1 cellular context compared by ENCODE assay signal in the genomic region with DNA sequence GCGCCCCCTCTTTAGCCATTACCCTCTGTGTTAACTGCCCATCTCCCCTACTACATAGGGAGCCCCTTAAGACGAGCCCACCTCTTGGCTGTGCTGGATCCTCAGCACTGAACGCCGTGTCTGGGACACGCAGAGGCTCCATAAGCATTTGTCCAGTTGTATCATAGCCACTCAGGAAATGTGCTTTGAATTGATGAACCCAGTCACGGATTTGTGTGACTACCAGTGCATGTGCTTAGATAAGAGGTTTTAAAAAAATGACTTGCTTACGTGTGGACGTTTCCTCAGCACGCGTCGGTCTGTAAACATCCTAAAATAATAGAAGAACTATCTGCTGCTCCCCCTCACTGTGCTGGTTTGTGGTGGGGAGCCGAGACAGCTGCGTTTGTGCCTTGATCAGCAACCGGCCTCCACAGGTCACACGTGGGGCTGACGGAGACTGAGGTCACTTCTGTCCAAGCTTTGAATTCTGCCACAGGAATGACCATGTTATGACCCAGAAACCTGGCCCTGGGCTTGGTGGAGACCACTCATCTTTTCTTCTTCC.
TF ChIP-seq lines count a peak whose summit lies in the region.

No MANE protein-coding gene starts in this region.

TF ChIP-seq in K562, 482 proteins besides CTCF, POLR2A, EP300 and RAD21 (continued from another document and continues in another):
- TF ChIP-seq, protein P1, sequence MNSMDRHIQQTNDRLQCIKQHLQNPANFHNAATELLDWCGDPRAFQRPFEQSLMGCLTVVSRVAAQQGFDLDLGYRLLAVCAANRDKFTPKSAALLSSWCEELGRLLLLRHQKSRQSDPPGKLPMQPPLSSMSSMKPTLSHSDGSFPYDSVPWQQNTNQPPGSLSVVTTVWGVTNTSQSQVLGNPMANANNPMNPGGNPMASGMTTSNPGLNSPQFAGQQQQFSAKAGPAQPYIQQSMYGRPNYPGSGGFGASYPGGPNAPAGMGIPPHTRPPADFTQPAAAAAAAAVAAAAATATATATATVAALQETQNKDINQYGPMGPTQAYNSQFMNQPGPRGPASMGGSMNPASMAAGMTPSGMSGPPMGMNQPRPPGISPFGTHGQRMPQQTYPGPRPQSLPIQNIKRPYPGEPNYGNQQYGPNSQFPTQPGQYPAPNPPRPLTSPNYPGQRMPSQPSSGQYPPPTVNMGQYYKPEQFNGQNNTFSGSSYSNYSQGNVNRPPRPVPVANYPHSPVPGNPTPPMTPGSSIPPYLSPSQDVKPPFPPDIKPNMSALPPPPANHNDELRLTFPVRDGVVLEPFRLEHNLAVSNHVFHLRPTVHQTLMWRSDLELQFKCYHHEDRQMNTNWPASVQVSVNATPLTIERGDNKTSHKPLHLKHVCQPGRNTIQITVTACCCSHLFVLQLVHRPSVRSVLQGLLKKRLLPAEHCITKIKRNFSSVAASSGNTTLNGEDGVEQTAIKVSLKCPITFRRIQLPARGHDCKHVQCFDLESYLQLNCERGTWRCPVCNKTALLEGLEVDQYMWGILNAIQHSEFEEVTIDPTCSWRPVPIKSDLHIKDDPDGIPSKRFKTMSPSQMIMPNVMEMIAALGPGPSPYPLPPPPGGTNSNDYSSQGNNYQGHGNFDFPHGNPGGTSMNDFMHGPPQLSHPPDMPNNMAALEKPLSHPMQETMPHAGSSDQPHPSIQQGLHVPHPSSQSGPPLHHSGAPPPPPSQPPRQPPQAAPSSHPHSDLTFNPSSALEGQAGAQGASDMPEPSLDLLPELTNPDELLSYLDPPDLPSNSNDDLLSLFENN (IDR thresholded peaks at IDR 0.05; ENCODE audit: low read depth in 2 of 2, low read length in 2 of 2): peak in 1 of 2 experiments; percentile 54; a peak in 1 of 4 replicates
- no peak for TF ChIP-seq SMARCB1 (IDR thresholded peaks at IDR 0.05; ENCODE audit: insufficient read length, low read depth)
- TF ChIP-seq NR1H2 (CRISPR knock-in tag; IDR thresholded peaks at IDR 0.05): no peak
- TF ChIP-seq, protein P2, sequence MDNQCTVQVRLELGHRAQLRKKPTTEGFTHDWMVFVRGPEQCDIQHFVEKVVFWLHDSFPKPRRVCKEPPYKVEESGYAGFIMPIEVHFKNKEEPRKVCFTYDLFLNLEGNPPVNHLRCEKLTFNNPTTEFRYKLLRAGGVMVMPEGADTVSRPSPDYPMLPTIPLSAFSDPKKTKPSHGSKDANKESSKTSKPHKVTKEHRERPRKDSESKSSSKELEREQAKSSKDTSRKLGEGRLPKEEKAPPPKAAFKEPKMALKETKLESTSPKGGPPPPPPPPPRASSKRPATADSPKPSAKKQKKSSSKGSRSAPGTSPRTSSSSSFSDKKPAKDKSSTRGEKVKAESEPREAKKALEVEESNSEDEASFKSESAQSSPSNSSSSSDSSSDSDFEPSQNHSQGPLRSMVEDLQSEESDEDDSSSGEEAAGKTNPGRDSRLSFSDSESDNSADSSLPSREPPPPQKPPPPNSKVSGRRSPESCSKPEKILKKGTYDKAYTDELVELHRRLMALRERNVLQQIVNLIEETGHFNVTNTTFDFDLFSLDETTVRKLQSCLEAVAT (IDR thresholded peaks at IDR 0.05): no peak
- no peak for TF ChIP-seq ZNF134 (CRISPR knock-in tag; conservative IDR thresholded peaks at IDR 0.05)
- TF ChIP-seq, protein P3, sequence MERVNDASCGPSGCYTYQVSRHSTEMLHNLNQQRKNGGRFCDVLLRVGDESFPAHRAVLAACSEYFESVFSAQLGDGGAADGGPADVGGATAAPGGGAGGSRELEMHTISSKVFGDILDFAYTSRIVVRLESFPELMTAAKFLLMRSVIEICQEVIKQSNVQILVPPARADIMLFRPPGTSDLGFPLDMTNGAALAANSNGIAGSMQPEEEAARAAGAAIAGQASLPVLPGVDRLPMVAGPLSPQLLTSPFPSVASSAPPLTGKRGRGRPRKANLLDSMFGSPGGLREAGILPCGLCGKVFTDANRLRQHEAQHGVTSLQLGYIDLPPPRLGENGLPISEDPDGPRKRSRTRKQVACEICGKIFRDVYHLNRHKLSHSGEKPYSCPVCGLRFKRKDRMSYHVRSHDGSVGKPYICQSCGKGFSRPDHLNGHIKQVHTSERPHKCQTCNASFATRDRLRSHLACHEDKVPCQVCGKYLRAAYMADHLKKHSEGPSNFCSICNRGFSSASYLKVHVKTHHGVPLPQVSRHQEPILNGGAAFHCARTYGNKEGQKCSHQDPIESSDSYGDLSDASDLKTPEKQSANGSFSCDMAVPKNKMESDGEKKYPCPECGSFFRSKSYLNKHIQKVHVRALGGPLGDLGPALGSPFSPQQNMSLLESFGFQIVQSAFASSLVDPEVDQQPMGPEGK (CRISPR knock-in tag; IDR thresholded peaks at IDR 0.05; ENCODE audit: borderline replicate concordance): no peak
- TF ChIP-seq RFX7 (CRISPR knock-in tag; IDR thresholded peaks at IDR 0.05): no peak
- TF ChIP-seq SRSF1 (IDR thresholded peaks at IDR 0.05; ENCODE audit: low read depth, low read length): no peak
- TF ChIP-seq PHF20 (IDR thresholded peaks at IDR 0.05; ENCODE audit: partially characterized antibody): no peak
- peak; percentile 87 for TF ChIP-seq TCF3 (CRISPR knock-in tag; IDR thresholded peaks at IDR 0.05)
- no peak for TF ChIP-seq KLF1 (tag; IDR thresholded peaks at IDR 0.05)
- no peak for TF ChIP-seq ZNF316 (IDR thresholded peaks at IDR 0.05)
- no peak for TF ChIP-seq KHSRP (IDR thresholded peaks at IDR 0.05)
- TF ChIP-seq, protein P4, sequence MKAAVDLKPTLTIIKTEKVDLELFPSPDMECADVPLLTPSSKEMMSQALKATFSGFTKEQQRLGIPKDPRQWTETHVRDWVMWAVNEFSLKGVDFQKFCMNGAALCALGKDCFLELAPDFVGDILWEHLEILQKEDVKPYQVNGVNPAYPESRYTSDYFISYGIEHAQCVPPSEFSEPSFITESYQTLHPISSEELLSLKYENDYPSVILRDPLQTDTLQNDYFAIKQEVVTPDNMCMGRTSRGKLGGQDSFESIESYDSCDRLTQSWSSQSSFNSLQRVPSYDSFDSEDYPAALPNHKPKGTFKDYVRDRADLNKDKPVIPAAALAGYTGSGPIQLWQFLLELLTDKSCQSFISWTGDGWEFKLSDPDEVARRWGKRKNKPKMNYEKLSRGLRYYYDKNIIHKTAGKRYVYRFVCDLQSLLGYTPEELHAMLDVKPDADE (conservative IDR thresholded peaks at IDR 0.05; ENCODE audit: control insufficient read depth, low read depth, low read length): no peak
- peak; percentile 80 for TF ChIP-seq TEAD4 (IDR thresholded peaks at IDR 0.05; ENCODE audit: low read length)
- TF ChIP-seq TEAD4 (CRISPR knock-in tag; IDR thresholded peaks at IDR 0.05; ENCODE audit: borderline replicate concordance): no peak
- no peak for TF ChIP-seq ZKSCAN3 (CRISPR knock-in tag; IDR thresholded peaks at IDR 0.05)
- TF ChIP-seq, protein P5, sequence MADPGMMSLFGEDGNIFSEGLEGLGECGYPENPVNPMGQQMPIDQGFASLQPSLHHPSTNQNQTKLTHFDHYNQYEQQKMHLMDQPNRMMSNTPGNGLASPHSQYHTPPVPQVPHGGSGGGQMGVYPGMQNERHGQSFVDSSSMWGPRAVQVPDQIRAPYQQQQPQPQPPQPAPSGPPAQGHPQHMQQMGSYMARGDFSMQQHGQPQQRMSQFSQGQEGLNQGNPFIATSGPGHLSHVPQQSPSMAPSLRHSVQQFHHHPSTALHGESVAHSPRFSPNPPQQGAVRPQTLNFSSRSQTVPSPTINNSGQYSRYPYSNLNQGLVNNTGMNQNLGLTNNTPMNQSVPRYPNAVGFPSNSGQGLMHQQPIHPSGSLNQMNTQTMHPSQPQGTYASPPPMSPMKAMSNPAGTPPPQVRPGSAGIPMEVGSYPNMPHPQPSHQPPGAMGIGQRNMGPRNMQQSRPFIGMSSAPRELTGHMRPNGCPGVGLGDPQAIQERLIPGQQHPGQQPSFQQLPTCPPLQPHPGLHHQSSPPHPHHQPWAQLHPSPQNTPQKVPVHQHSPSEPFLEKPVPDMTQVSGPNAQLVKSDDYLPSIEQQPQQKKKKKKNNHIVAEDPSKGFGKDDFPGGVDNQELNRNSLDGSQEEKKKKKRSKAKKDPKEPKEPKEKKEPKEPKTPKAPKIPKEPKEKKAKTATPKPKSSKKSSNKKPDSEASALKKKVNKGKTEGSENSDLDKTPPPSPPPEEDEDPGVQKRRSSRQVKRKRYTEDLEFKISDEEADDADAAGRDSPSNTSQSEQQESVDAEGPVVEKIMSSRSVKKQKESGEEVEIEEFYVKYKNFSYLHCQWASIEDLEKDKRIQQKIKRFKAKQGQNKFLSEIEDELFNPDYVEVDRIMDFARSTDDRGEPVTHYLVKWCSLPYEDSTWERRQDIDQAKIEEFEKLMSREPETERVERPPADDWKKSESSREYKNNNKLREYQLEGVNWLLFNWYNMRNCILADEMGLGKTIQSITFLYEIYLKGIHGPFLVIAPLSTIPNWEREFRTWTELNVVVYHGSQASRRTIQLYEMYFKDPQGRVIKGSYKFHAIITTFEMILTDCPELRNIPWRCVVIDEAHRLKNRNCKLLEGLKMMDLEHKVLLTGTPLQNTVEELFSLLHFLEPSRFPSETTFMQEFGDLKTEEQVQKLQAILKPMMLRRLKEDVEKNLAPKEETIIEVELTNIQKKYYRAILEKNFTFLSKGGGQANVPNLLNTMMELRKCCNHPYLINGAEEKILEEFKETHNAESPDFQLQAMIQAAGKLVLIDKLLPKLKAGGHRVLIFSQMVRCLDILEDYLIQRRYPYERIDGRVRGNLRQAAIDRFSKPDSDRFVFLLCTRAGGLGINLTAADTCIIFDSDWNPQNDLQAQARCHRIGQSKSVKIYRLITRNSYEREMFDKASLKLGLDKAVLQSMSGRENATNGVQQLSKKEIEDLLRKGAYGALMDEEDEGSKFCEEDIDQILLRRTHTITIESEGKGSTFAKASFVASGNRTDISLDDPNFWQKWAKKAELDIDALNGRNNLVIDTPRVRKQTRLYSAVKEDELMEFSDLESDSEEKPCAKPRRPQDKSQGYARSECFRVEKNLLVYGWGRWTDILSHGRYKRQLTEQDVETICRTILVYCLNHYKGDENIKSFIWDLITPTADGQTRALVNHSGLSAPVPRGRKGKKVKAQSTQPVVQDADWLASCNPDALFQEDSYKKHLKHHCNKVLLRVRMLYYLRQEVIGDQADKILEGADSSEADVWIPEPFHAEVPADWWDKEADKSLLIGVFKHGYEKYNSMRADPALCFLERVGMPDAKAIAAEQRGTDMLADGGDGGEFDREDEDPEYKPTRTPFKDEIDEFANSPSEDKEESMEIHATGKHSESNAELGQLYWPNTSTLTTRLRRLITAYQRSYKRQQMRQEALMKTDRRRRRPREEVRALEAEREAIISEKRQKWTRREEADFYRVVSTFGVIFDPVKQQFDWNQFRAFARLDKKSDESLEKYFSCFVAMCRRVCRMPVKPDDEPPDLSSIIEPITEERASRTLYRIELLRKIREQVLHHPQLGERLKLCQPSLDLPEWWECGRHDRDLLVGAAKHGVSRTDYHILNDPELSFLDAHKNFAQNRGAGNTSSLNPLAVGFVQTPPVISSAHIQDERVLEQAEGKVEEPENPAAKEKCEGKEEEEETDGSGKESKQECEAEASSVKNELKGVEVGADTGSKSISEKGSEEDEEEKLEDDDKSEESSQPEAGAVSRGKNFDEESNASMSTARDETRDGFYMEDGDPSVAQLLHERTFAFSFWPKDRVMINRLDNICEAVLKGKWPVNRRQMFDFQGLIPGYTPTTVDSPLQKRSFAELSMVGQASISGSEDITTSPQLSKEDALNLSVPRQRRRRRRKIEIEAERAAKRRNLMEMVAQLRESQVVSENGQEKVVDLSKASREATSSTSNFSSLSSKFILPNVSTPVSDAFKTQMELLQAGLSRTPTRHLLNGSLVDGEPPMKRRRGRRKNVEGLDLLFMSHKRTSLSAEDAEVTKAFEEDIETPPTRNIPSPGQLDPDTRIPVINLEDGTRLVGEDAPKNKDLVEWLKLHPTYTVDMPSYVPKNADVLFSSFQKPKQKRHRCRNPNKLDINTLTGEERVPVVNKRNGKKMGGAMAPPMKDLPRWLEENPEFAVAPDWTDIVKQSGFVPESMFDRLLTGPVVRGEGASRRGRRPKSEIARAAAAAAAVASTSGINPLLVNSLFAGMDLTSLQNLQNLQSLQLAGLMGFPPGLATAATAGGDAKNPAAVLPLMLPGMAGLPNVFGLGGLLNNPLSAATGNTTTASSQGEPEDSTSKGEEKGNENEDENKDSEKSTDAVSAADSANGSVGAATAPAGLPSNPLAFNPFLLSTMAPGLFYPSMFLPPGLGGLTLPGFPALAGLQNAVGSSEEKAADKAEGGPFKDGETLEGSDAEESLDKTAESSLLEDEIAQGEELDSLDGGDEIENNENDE (IDR thresholded peaks at IDR 0.05; ENCODE audit: low read depth, low read length): no peak
- TF ChIP-seq, protein P6, sequence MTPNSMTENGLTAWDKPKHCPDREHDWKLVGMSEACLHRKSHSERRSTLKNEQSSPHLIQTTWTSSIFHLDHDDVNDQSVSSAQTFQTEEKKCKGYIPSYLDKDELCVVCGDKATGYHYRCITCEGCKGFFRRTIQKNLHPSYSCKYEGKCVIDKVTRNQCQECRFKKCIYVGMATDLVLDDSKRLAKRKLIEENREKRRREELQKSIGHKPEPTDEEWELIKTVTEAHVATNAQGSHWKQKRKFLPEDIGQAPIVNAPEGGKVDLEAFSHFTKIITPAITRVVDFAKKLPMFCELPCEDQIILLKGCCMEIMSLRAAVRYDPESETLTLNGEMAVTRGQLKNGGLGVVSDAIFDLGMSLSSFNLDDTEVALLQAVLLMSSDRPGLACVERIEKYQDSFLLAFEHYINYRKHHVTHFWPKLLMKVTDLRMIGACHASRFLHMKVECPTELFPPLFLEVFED (CRISPR knock-in tag; conservative IDR thresholded peaks at IDR 0.05): no peak
- TF ChIP-seq CCNT2 (IDR thresholded peaks at IDR 0.05; ENCODE audit: borderline replicate concordance, extremely low read depth, insufficient read length, low read depth, low read length): no peak
- TF ChIP-seq ZBTB49 (CRISPR knock-in tag; IDR thresholded peaks at IDR 0.05; ENCODE audit: borderline replicate concordance): no peak
- no peak for TF ChIP-seq ADNP (tag; IDR thresholded peaks at IDR 0.05)
- no peak for TF ChIP-seq ARID2 (IDR thresholded peaks at IDR 0.05)
- no peak for TF ChIP-seq ZNF217 (CRISPR knock-in tag; IDR thresholded peaks at IDR 0.05)
- no peak for TF ChIP-seq EZH2 (IDR thresholded peaks at IDR 0.05; ENCODE audit: borderline replicate concordance, low read depth, low read length)
- no peak for TF ChIP-seq HDGF (IDR thresholded peaks at IDR 0.05)
